In the genomic region with DNA sequence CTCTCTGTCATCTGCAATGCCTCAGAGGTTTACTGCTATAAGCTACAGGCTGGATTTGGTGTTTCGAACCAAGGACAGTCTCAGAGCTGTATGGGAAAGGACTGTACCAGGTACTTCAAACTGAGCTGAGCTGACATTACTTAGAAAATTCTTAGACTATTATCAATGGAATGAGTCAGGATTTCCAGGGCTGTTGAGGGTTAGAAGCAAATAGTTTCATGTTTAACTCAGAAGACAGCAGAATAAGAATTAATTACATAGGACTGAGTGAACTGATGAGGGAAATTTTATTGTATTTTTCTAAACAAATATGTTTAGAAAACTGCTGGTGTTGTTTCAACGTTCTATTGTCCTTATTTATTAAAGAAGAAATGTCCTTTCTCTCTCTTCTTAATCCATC, we compare ENCODE assay signal across 11 cellular contexts.
DNase-seq lines count a peak whose midpoint lies in the region; ATAC-seq and TF ChIP-seq lines count a peak whose summit lies in the region.
"Had no signal": no experiment of that assay in that cellular context is flagged by ENCODE, and none has a peak within 500 bp of the region (broad histone marks: within the 10 kb centered on the region; RNA-seq: fewer than 3 reads in every experiment).

No MANE protein-coding gene starts in this region.

- no peak for TF ChIP-seq CTCF in HCT116 (IDR thresholded peaks at IDR 0.05 in 2 of 3, conservative IDR thresholded peaks at IDR 0.05 in 1 of 3; ENCODE audit: borderline replicate concordance in 1 of 3, insufficient read depth in 1 of 3, low read depth in 2 of 3, low read length in 2 of 3)
- no peak for TF ChIP-seq CTCF in astrocyte of the cerebellum (IDR thresholded peaks at IDR 0.05; ENCODE audit: low read depth, low read length, missing control alignments)
- no peak for TF ChIP-seq CTCF in foreskin keratinocyte (conservative IDR thresholded peaks at IDR 0.05)
- TF ChIP-seq CTCF in BE2C (IDR thresholded peaks at IDR 0.05; ENCODE audit: low read depth, low read length), result no peak

- no peaks in the 10 kb centered on the region for H4K20me1 ChIP-seq in HCT116 (ENCODE audit: insufficient read depth)

- H3K27ac ChIP-seq in ACC112 (ENCODE audit: low read depth, low read length), result peak overlapping the region; percentile 10; the same call in 1 of the 2 replicates
- no peak overlapping the region for H3K27ac ChIP-seq in HCT116 (ENCODE audit: low read depth, low read length)
- no peak overlapping the region for H3K27ac ChIP-seq in foreskin keratinocyte
- H3K27ac ChIP-seq: HL-60, tibial artery had no signal

- H3K79me2 ChIP-seq in ACC112 (ENCODE audit: control insufficient read depth, insufficient read depth, low read length, unreplicated experiment) (no peaks in the 10 kb centered on the region), HCT116 (ENCODE audit: insufficient read depth, low read length) (no peaks in the 10 kb centered on the region)

- ATAC-seq in HCT116 (no peak), foreskin keratinocyte (peak; percentile 50), HG03439 (IDR thresholded peaks at IDR 0.05; ENCODE audit: unreplicated experiment) (no peak)

- H3K27me3 ChIP-seq in ACC112 (ENCODE audit: insufficient read depth, low read length) (no peaks in the 10 kb centered on the region), HCT116 (ENCODE audit: insufficient read depth, low read length) (no peaks in the 10 kb centered on the region), foreskin keratinocyte (no peaks in the 10 kb centered on the region), BE2C (no peaks in the 10 kb centered on the region; the same call in 1 of the 2 replicates)
- H3K27me3 ChIP-seq: tibial artery had no signal

- CTCF ChIA-PET in HCT116 (lab: Charles Lee), result no interaction called here

- no peak overlapping the region for H3K9ac ChIP-seq in HCT116 (ENCODE audit: low read length)

- H3K36me3 ChIP-seq in ACC112 (ENCODE audit: insufficient read depth, low read length) (no peaks in the 10 kb centered on the region), HCT116 (ENCODE audit: control insufficient read depth in 1 of 2, insufficient read depth in 2 of 2, low read length in 2 of 2) (no peaks in the 10 kb centered on the region), BE2C (no peaks in the 10 kb centered on the region)
- H3K36me3 ChIP-seq: tibial artery had no signal

- no peak overlapping the region for H3K4me2 ChIP-seq in HCT116 (ENCODE audit: low read length)

- TF ChIP-seq RAD21 in HCT116 (IDR thresholded peaks at IDR 0.05; ENCODE audit: low read depth), result no peak

- H2AFZ ChIP-seq in ACC112 (ENCODE audit: low read length, unreplicated experiment), result no peak overlapping the region
- H2AFZ ChIP-seq in HCT116 (ENCODE audit: low read depth, low read length, poor library complexity, severe bottlenecking), result no peak overlapping the region

- H3K9me2 ChIP-seq in HCT116 (ENCODE audit: insufficient read depth), result no peaks in the 10 kb centered on the region

- H3K4me3 ChIP-seq in ACC112 (ENCODE audit: low read depth, low read length), result no peak overlapping the region
- H3K4me3 ChIP-seq in HCT116 (replicated peaks in 1 of 2; ENCODE audit: low read depth in 1 of 2, low read length in 2 of 2), result no peak overlapping the region
- no peak overlapping the region for H3K4me3 ChIP-seq in astrocyte of the cerebellum (ENCODE audit: low read depth, low read length)
- H3K4me3 ChIP-seq in BE2C (ENCODE audit: low read depth, low read length), result no peak overlapping the region
- H3K4me3 ChIP-seq: tibial artery had no signal

- intact Hi-C loops in HCT116 (cut with micrococcal nuclease), result no loop called here

- TF ChIP-seq POLR2A in HCT116 (IDR thresholded peaks at IDR 0.05; ENCODE audit: borderline replicate concordance, extremely low read depth, insufficient read depth, insufficient read length), result no peak

- no TSS peak for BruUV-seq in HCT116 (replicated peaks; lab: Mats Ljungman, UMichigan)

- H3K4me1 ChIP-seq in ACC112 (ENCODE audit: control insufficient read depth, insufficient read depth, low read length, unreplicated experiment) (peaks cover 25% of the 10 kb centered on the region), HCT116 (ENCODE audit: control insufficient read depth in 1 of 2, insufficient read depth in 2 of 2, low read length in 2 of 2) (peaks cover 0 to 5% of the 10 kb centered on the region in 2 experiments; a peak in 1 of 4 replicates), foreskin keratinocyte (no peaks in the 10 kb centered on the region), BE2C (no peaks in the 10 kb centered on the region)

- DNase-seq in HCT116 (ENCODE audit: low read depth, low spot score) (no peak), astrocyte of the cerebellum (ENCODE audit: low read depth) (peak; percentile 47), foreskin keratinocyte (peak; percentile 16 to 70), BE2C (no peak), SW480 (ENCODE audit: low spot score) (no peak)
- no peak for DNase-seq in stimulated activated CD4-positive, alpha-beta T cell treated with anti-CD3 and anti-CD28 coated beads, Interleukin-1b, Interleukin-23, amount 100 ng/mL, for 48 hours
- DNase-seq: activated CD4-positive, alpha-beta T cell treated with anti-CD3 and anti-CD28 coated beads, Interleukin-2, amount 50 U/mL, for 1 hour; tibial artery had no signal

- in situ Hi-C loops in astrocyte of the cerebellum (cut with HindIII; ENCODE audit: low sequenced_read_pairs), result no loop called here

- H3K9me3 ChIP-seq in HCT116 (ENCODE audit: control insufficient read depth in 1 of 2, insufficient read depth in 1 of 2, low read depth in 1 of 2, low read length in 2 of 2), result no peaks in the 10 kb centered on the region
- no peaks in the 10 kb centered on the region for H3K9me3 ChIP-seq in BE2C
- H3K9me3 ChIP-seq: tibial artery had no signal

- POLR2A ChIA-PET in HCT116 (lab: Charles Lee), result no interaction called here

- RAD21 ChIA-PET in HCT116 (lab: Charles Lee; ENCODE audit: low non-redundant PET in 1 of 2, low total read pairs in 2 of 2, uncharacterized antibody in 2 of 2, unreplicated experiment in 2 of 2), result no interaction called here

TF ChIP-seq in HCT116, 20 proteins besides CTCF, POLR2A, EP300 and RAD21:
- TF ChIP-seq FOSL1 (IDR thresholded peaks at IDR 0.05; ENCODE audit: low read depth) (peak; percentile 33), YY1 (IDR thresholded peaks at IDR 0.05; ENCODE audit: extremely low read depth, insufficient replicate concordance, low read depth, low read length) (no peak)

Comparison
In these comparisons a context has a peak if more than half of its experiments do, and no peak if none do; other contexts are left out.
1. DNase-seq: peak in astrocyte of the cerebellum (single experiment) and foreskin keratinocyte (2 of 2); none in HCT116 (single experiment), stimulated activated CD4-positive, alpha-beta T cell treated with anti-CD3 and anti-CD28 coated beads, Interleukin-1b, Interleukin-23, amount 100 ng/mL, for 48 hours (single experiment), BE2C (single experiment) and SW480 (single experiment).